ENCODE assay signal across 8 cellular contexts in genomic region chr13:98653471-98653985, GRCh38.
DNase-seq lines count a peak whose midpoint lies in the region; ATAC-seq and TF ChIP-seq lines count a peak whose summit lies in the region.

No MANE protein-coding gene starts in this region.

- ATAC-seq in GM19035 (IDR thresholded peaks at IDR 0.05; ENCODE audit: unreplicated experiment) (peak; percentile 97), HG03280 (IDR thresholded peaks at IDR 0.05; ENCODE audit: unreplicated experiment) (peak; percentile 94), lower lobe of right lung (peak; percentile 89)

- no peak overlapping the region for H3K27ac ChIP-seq in lower lobe of right lung

- intact Hi-C loops in lower lobe of right lung (cut with DNase I), result loop anchor here (10.0 kb wide), 1 partner anchor 209 kb away; no protein-coding TSS in a partner anchor

- no peaks in the 10 kb centered on the region for H3K9me3 ChIP-seq in lower lobe of right lung

- DNase-seq in C1 segment of cervical spinal cord (lab: John Stamatoyannopoulos, UW) (peak in 10 of 14 donors; percentile 12 to 54 (median 38)), NCI-H460 (ENCODE audit: extremely low read depth, low read depth) (peak; percentile 60), dermis microvascular lymphatic vessel endothelial cell (ENCODE audit: low read depth in 2 of 2) (peak; percentile 33 to 76), lower lobe of right lung (peak; percentile 81)
- peak; percentile 44 to 66 for DNase-seq in activated CD4-positive, alpha-beta T cell treated with anti-CD3 and anti-CD28 coated beads, Interleukin-2, amount 50 U/mL, for 24 hours (ENCODE audit: low read depth in 1 of 2, low spot score in 1 of 2)
- DNase-seq in stimulated activated CD8-positive, alpha-beta memory T cell treated with anti-CD3 and anti-CD28 coated beads, Interleukin-12 subunit alpha, Interleukin-12 subunit beta, amount 100 ng/mL, for 1 hour (ENCODE audit: low read depth), result peak; percentile 46

- no peaks in the 10 kb centered on the region for H3K36me3 ChIP-seq in lower lobe of right lung

- no peaks in the 10 kb centered on the region for H3K27me3 ChIP-seq in lower lobe of right lung (ENCODE audit: low read depth)

- H3K4me1 ChIP-seq in lower lobe of right lung, result peaks cover 26% of the 10 kb centered on the region

- no peak overlapping the region for H3K4me3 ChIP-seq in lower lobe of right lung

- TF ChIP-seq CTCF in lower lobe of right lung (IDR thresholded peaks at IDR 0.05), result peak; percentile 92
